Comparison of ENCODE assay signal across 12 cellular contexts in the genomic region with DNA sequence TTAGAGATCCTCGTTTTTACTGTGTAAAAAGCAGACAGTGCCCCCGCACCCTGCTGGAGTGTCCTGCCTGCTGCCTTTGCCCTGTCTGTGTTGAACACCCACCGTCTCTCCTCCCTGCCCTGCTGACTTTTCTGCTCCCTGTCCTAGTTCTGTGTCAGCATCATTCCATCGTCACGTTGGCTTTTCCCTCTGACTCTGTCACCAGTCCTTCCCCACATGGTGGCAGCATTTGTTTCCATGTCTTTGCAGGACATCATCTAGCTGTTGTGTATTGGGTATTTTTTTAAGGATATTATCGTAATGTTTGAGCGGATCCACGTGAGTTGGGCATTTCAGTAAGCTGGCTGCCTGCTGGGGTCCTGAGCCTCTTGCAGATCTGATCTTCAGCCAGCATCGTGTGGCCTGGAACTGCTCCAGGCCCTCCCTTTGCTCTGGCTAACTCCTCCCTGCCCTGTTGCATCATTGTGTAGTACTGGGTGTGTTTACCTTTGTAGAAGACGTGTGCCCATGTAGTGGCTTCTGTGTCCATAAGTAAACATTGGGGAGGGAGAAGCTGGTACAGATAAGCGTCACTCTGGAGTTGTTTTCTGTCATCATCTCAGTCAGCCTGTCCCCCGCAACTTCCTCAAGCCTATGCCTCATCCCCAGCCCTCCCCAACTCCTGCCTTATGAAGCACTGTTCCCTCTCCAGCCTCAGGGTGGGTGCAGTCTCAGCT. TPM values are rescaled to one million over a fixed set of nuclear protein-coding genes. Genes with fewer than 3 reads are reported as not detected.
DNase-seq lines count a peak whose midpoint lies in the region; ATAC-seq and TF ChIP-seq lines count a peak whose summit lies in the region.
"Had no signal": no experiment of that assay in that cellular context is flagged by ENCODE, and none has a peak within 500 bp of the region (broad histone marks: within the 10 kb centered on the region; RNA-seq: fewer than 3 reads in every experiment).

No MANE protein-coding gene starts in this region.

- DNase-seq in EL (peak; percentile 8), OCI-M1 (lab: John Stamatoyannopoulos, UW) (peak; percentile 17), fibroblast of mammary gland (ENCODE audit: low read depth) (peak; percentile 78), prostate gland (ENCODE audit: low spot score) (peak; percentile 64), kidney tubule cell (ENCODE audit: low spot score) (no peak), mesothelial cell of epicardium (ENCODE audit: low spot score in 2 of 2, unreplicated experiment in 2 of 2) (no peak)
- DNase-seq: HCEC 1CT, KG1, SJCRH30 had no signal

- no peaks in the 10 kb centered on the region for H3K4me1 Mint-ChIP-seq in mesothelial cell of epicardium
- H3K4me1 Mint-ChIP-seq: activated naive CD4-positive, alpha-beta T cell treated with anti-CD3 and anti-CD28 coated beads, Interleukin-2, amount 50 U/mL, for 24 hours had no signal

- H3K27me3 Mint-ChIP-seq in mesothelial cell of epicardium (ENCODE audit: low read depth): no peaks in the 10 kb centered on the region
- H3K27me3 Mint-ChIP-seq: activated naive CD4-positive, alpha-beta T cell treated with anti-CD3 and anti-CD28 coated beads, Interleukin-2, amount 50 U/mL, for 24 hours had no signal

- no peaks in the 10 kb centered on the region for H3K9me3 ChIP-seq in prostate gland
- H3K9me3 ChIP-seq: SJCRH30 had no signal

- no peak for TF ChIP-seq POLR2A in prostate gland (IDR thresholded peaks at IDR 0.05)

- H3K36me3 Mint-ChIP-seq in mesothelial cell of epicardium: peaks cover 54% of the 10 kb centered on the region

- no peak overlapping the region for H3K4me3 Mint-ChIP-seq in mesothelial cell of epicardium
- H3K4me3 Mint-ChIP-seq: activated naive CD4-positive, alpha-beta T cell treated with anti-CD3 and anti-CD28 coated beads, Interleukin-2, amount 50 U/mL, for 24 hours had no signal

- H3K27ac ChIP-seq in prostate gland: peak overlapping the region; percentile 46 to 64
- H3K27ac ChIP-seq: SJCRH30 had no signal

- WGBS in prostate gland: 53% methylated on average over 12 of the region's 12 CpGs

- no peak for ATAC-seq in HG03521 (IDR thresholded peaks at IDR 0.05; ENCODE audit: unreplicated experiment)
- ATAC-seq in HG03520 (IDR thresholded peaks at IDR 0.05; ENCODE audit: unreplicated experiment): no peak

- intact Hi-C loops in prostate gland (cut with DNase I): no loop called here

- H3K4me3 ChIP-seq in fibroblast of mammary gland (ENCODE audit: control insufficient read depth, low read depth, low read length) (no peak overlapping the region), prostate gland (no peak overlapping the region)
- H3K4me3 ChIP-seq: SJCRH30 had no signal

- H3K27me3 ChIP-seq in prostate gland (replicated peaks; ENCODE audit: insufficient read depth): no peaks in the 10 kb centered on the region
- H3K27me3 ChIP-seq: SJCRH30 had no signal

- peaks cover 3% of the 10 kb centered on the region for H3K9me3 Mint-ChIP-seq in mesothelial cell of epicardium
- H3K9me3 Mint-ChIP-seq: activated naive CD4-positive, alpha-beta T cell treated with anti-CD3 and anti-CD28 coated beads, Interleukin-2, amount 50 U/mL, for 24 hours had no signal

- H3K4me1 ChIP-seq in prostate gland (replicated peaks): no peaks in the 10 kb centered on the region
- H3K4me1 ChIP-seq: SJCRH30 had no signal

- H3K27ac Mint-ChIP-seq in mesothelial cell of epicardium: no peak overlapping the region
- H3K27ac Mint-ChIP-seq: activated naive CD4-positive, alpha-beta T cell treated with anti-CD3 and anti-CD28 coated beads, Interleukin-2, amount 50 U/mL, for 24 hours had no signal

- peaks cover 0 to 2% of the 10 kb centered on the region in 2 donors for H3K36me3 ChIP-seq in prostate gland

- TF ChIP-seq CTCF in fibroblast of mammary gland (conservative IDR thresholded peaks at IDR 0.05; ENCODE audit: control insufficient read depth, insufficient read depth, low read depth, low read length): peak; percentile 10
- peak in 2 of 4 experiments; percentile 15 to 32 for TF ChIP-seq CTCF in prostate gland (IDR thresholded peaks at IDR 0.05)
- TF ChIP-seq CTCF in mesothelial cell of epicardium (IDR thresholded peaks at IDR 0.05; ENCODE audit: unreplicated experiment): no peak

RNA-seq across cellular contexts. Expression of a gene that starts 44.2 kb away (rescaled TPM):
- total RNA-seq in prostate gland (10 to 100 TPM; 38.3 to 87.4 TPM), mesothelial cell of epicardium (71.0 to 82.9 TPM (median 71.6 TPM) in 3 replicates)

RNA-seq across cellular contexts. Expression of a gene that starts 52.7 kb away (rescaled TPM):
- total RNA-seq in prostate gland (10 to 100 TPM in 1 of 2 donors, under 1 TPM in 1; 0.36 to 83.6 TPM), mesothelial cell of epicardium (11.5 to 15.1 TPM (median 12.5 TPM) in 3 replicates)
- total RNA-seq: SJCRH30 had no signal

Comparison
In these comparisons a context has a peak if more than half of its experiments do, and no peak if none do; other contexts are left out.
1. DNase-seq: peak in EL (single experiment), OCI-M1 (single experiment), fibroblast of mammary gland (single experiment) and prostate gland (single experiment); none in kidney tubule cell (single experiment) and mesothelial cell of epicardium (0 of 2).